ENCODE assay signal across 20 cellular contexts in genomic region chr12:101880769-101881168, GRCh38.
"Had no signal": no experiment of that assay in that cellular context is flagged by ENCODE, and none has a peak within 500 bp of the region (broad histone marks: within the 10 kb centered on the region; RNA-seq: fewer than 3 reads in every experiment).

No MANE protein-coding gene starts in this region.

- H3K9me3 ChIP-seq: gastrocnemius medialis, heart right ventricle, mucosa of descending colon, suprapubic skin had no signal

- H3K27ac ChIP-seq: gastrocnemius medialis, skin epidermis, suprapubic skin, VCaP had no signal

- DNase-seq: activated CD4-positive, alpha-beta T cell treated with anti-CD3 and anti-CD28 coated beads for 1 hour; activated CD4-positive, alpha-beta T cell treated with anti-CD3 and anti-CD28 coated beads, Interleukin-2, amount 50 U/mL, for 4 hours; activated naive CD4-positive, alpha-beta T cell treated with anti-CD3 and anti-CD28 coated beads for 36 hours; activated naive CD8-positive, alpha-beta T cell treated with anti-CD3 and anti-CD28 coated beads, Interleukin-2, amount 50 U/mL, for 24 hours; cerebellar nuclear complex; effector memory CD4-positive, alpha-beta T cell; gastrocnemius medialis; heart right ventricle; left colon; mucosa of descending colon; naive thymus-derived CD4-positive, alpha-beta T cell; posterior cingulate gyrus; stimulated activated CD4-positive, alpha-beta T cell treated with anti-CD3 and anti-CD28 coated beads, Interleukin-15, amount 100 ng/mL, for 24 hours; stimulated activated CD4-positive, alpha-beta T cell treated with anti-CD3 and anti-CD28 coated beads, Interleukin-4, amount 100 ng/mL, for 1 hour; stimulated activated naive CD4-positive, alpha-beta T cell; trophoblast cell had no signal

- ATAC-seq: activated naive CD8-positive, alpha-beta T cell treated with anti-CD3 and anti-CD28 coated beads, Interleukin-2, amount 50 U/mL, for 24 hours; activated T-helper 17 cell treated with anti-CD3 and anti-CD28 coated beads, Interleukin-2, amount 50 U/mL, for 72 hours; gastrocnemius medialis; heart right ventricle; left colon; mucosa of descending colon; naive thymus-derived CD4-positive, alpha-beta T cell had no signal

- H3K27me3 ChIP-seq: gastrocnemius medialis, heart right ventricle, suprapubic skin had no signal

- H3K4me3 ChIP-seq: gastrocnemius medialis, mucosa of descending colon, skin epidermis, suprapubic skin had no signal

- H3K4me3 Mint-ChIP-seq: activated naive CD4-positive, alpha-beta T cell treated with anti-CD3 and anti-CD28 coated beads for 36 hours; activated naive CD8-positive, alpha-beta T cell treated with anti-CD3 and anti-CD28 coated beads, Interleukin-2, amount 50 U/mL, for 24 hours; activated T-helper 17 cell treated with anti-CD3 and anti-CD28 coated beads, Interleukin-2, amount 50 U/mL, for 72 hours; naive thymus-derived CD4-positive, alpha-beta T cell had no signal

- H3K27ac Mint-ChIP-seq: activated naive CD4-positive, alpha-beta T cell treated with anti-CD3 and anti-CD28 coated beads for 36 hours; activated naive CD8-positive, alpha-beta T cell treated with anti-CD3 and anti-CD28 coated beads, Interleukin-2, amount 50 U/mL, for 24 hours; activated T-helper 17 cell treated with anti-CD3 and anti-CD28 coated beads, Interleukin-2, amount 50 U/mL, for 72 hours had no signal

- H3K27me3 Mint-ChIP-seq: activated naive CD8-positive, alpha-beta T cell treated with anti-CD3 and anti-CD28 coated beads, Interleukin-2, amount 50 U/mL, for 24 hours; activated T-helper 17 cell treated with anti-CD3 and anti-CD28 coated beads, Interleukin-2, amount 50 U/mL, for 72 hours had no signal

- H3K36me3 ChIP-seq: gastrocnemius medialis, suprapubic skin had no signal

- H3K9me3 Mint-ChIP-seq: activated naive CD4-positive, alpha-beta T cell treated with anti-CD3 and anti-CD28 coated beads for 36 hours; activated naive CD8-positive, alpha-beta T cell treated with anti-CD3 and anti-CD28 coated beads, Interleukin-2, amount 50 U/mL, for 24 hours; activated T-helper 17 cell treated with anti-CD3 and anti-CD28 coated beads, Interleukin-2, amount 50 U/mL, for 72 hours; naive thymus-derived CD4-positive, alpha-beta T cell had no signal
